ENCODE assay signal across 14 cellular contexts in the genomic region with DNA sequence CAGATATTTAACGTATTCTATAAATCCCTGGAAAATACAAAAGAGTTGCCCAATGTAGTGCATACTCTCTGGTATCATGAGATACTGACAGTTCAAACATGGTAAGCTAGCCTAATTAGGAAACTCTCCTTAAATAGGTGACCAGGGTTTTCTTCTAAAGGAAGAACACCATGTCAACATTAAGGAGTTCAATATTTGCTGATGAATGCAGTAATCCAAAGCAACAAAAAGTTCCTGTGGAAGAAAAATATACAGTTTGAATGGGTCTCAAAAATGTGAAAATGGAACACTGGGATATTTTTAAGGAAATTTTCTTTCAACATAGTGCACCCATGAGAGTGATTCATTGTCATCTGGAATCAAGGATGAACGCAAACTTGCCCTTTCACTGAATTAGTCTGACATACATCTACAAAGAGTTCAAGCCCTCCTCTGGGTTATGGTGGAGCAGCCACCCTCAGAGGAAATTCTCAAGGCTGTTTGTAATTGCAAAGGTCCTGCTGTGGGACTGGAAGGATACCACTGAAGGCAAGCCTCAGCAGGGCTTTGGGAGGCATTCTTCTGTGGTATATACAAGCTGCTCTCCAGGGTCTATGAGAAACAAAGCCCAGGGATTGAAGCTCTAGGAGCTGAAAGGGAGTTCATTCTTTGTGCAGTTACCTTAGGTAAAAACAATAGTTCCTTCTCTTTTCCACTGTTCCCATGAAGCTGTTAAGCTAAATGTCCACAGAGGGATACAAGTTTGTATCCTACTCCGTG.
DNase-seq lines count a peak whose midpoint lies in the region; ATAC-seq and TF ChIP-seq lines count a peak whose summit lies in the region.
"Had no signal": no experiment of that assay in that cellular context is flagged by ENCODE, and none has a peak within 500 bp of the region (broad histone marks: within the 10 kb centered on the region; RNA-seq: fewer than 3 reads in every experiment).

No MANE protein-coding gene starts in this region.

- no peak for TF ChIP-seq CTCF in WTC11 (IDR thresholded peaks at IDR 0.05)

- DNase-seq in EL (peak; percentile 52), WTC11 (ENCODE audit: low spot score) (no peak), fibroblast of peridontal ligament (ENCODE audit: extremely low read depth) (peak; percentile 89), skeletal muscle cell (ENCODE audit: low read depth) (peak; percentile 4), T-helper 17 cell (no peak), SJCRH30 (no peak)
- DNase-seq: CD4-positive, CD25-positive, alpha-beta regulatory T cell; DMS79; NCI-H1417; NCI-H2029; NCI-H2171 treated with DMSO at 0.1 percent for 48 hours; Peyer's patch; Right ventricle myocardium superior had no signal

- H3K27ac ChIP-seq in SJCRH30, result no peak overlapping the region
- H3K27ac ChIP-seq: Peyer's patch had no signal

- POLR2A ChIA-PET in WTC11 (lab: Charles Lee), result no interaction called here

- H3K27ac Mint-ChIP-seq in WTC11, result no peak overlapping the region
- H3K27ac Mint-ChIP-seq in T-helper 17 cell, result no peak overlapping the region
- H3K27ac Mint-ChIP-seq: CD4-positive, CD25-positive, alpha-beta regulatory T cell had no signal

- CTCF ChIA-PET in WTC11 (lab: Charles Lee), result interaction anchor here (0.7 kb wide), 1 partner anchor 1449 kb away, joined by 5 read pairs; no protein-coding TSS in a partner anchor

- H3K4me3 Mint-ChIP-seq in WTC11 (no peak overlapping the region), T-helper 17 cell (no peak overlapping the region)
- H3K4me3 Mint-ChIP-seq: CD4-positive, CD25-positive, alpha-beta regulatory T cell had no signal

- no peaks in the 10 kb centered on the region for H3K27me3 ChIP-seq in SJCRH30
- H3K27me3 ChIP-seq: Peyer's patch had no signal

- H3K4me1 Mint-ChIP-seq in WTC11 (peaks cover 50% of the 10 kb centered on the region), T-helper 17 cell (no peaks in the 10 kb centered on the region)
- H3K4me1 Mint-ChIP-seq: CD4-positive, CD25-positive, alpha-beta regulatory T cell had no signal

- no peaks in the 10 kb centered on the region for H3K27me3 Mint-ChIP-seq in WTC11 (ENCODE audit: low read depth)
- no peaks in the 10 kb centered on the region for H3K27me3 Mint-ChIP-seq in T-helper 17 cell
- H3K27me3 Mint-ChIP-seq: CD4-positive, CD25-positive, alpha-beta regulatory T cell had no signal

- H3K9me3 ChIP-seq in T-helper 17 cell (ENCODE audit: control insufficient read depth, low read length, poor library complexity, severe bottlenecking) (no peaks in the 10 kb centered on the region), SJCRH30 (replicated peaks) (no peaks in the 10 kb centered on the region)
- H3K9me3 ChIP-seq: Peyer's patch had no signal

- peak; percentile 58 for ATAC-seq in WTC11
- ATAC-seq in HG02938 (IDR thresholded peaks at IDR 0.05; ENCODE audit: unreplicated experiment), result no peak
- no peak for ATAC-seq in T-helper 17 cell

- no peaks in the 10 kb centered on the region for H3K36me3 ChIP-seq in SJCRH30
- H3K36me3 ChIP-seq: Peyer's patch had no signal

- no peaks in the 10 kb centered on the region for H3K4me1 ChIP-seq in SJCRH30
- H3K4me1 ChIP-seq: Peyer's patch had no signal

- peaks cover 7% of the 10 kb centered on the region; the same call in 1 of the 2 replicates for H3K9me3 Mint-ChIP-seq in WTC11

- H3K36me3 Mint-ChIP-seq in WTC11, result peaks cover 2% of the 10 kb centered on the region; the same call in 1 of the 2 replicates
- H3K36me3 Mint-ChIP-seq in T-helper 17 cell (ENCODE audit: low read depth), result no peaks in the 10 kb centered on the region
- H3K36me3 Mint-ChIP-seq: CD4-positive, CD25-positive, alpha-beta regulatory T cell had no signal

- H3K4me3 ChIP-seq in skeletal muscle cell (ENCODE audit: low read depth, low read length) (no peak overlapping the region), SJCRH30 (no peak overlapping the region)
- H3K4me3 ChIP-seq: Peyer's patch had no signal

TF ChIP-seq in WTC11, 78 proteins besides CTCF, POLR2A, EP300 and RAD21:
- TF ChIP-seq NR2C2 (CRISPR knock-in tag; IDR thresholded peaks at IDR 0.05), result no peak
- peak; percentile 52 for TF ChIP-seq ZNF423 (CRISPR knock-in tag; IDR thresholded peaks at IDR 0.05)
- TF ChIP-seq, protein P1, sequence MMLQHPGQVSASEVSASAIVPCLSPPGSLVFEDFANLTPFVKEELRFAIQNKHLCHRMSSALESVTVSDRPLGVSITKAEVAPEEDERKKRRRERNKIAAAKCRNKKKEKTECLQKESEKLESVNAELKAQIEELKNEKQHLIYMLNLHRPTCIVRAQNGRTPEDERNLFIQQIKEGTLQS (CRISPR knock-in tag; conservative IDR thresholded peaks at IDR 0.05), result no peak
TF ChIP-seq in WTC11: peak in this region for 1.

Comparison
In these comparisons a context has a peak if more than half of its experiments do, and no peak if none do; other contexts are left out.
1. DNase-seq: peak in EL (single experiment), fibroblast of peridontal ligament (single experiment) and skeletal muscle cell (single experiment); none in WTC11 (single experiment), T-helper 17 cell (0 of 3) and SJCRH30 (0 of 2).